14 cellular contexts compared by ENCODE assay signal in the genomic region with DNA sequence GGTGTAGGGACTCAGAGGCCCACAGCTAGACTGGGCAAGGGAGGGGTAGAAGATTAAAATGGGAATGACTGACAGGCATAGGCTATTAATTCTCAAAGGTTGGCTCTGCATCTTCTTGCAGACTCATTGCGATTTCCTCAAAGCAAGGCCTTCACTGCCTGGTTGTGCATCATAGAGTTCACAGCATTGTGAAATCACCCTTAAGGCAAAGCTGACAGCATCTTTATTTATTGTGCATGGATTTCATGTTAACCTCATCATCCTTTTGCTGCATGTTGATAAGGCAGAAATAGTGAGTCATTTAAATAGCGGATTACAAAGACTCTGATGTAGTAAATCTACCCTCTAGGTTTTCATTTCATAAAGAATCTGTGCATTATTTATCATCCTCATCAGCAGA. TPM values are rescaled to one million over a fixed set of nuclear protein-coding genes. Genes with fewer than 3 reads are reported as not detected.
DNase-seq lines count a peak whose midpoint lies in the region; ATAC-seq and TF ChIP-seq lines count a peak whose summit lies in the region.
"Had no signal": no experiment of that assay in that cellular context is flagged by ENCODE, and none has a peak within 500 bp of the region (broad histone marks: within the 10 kb centered on the region; RNA-seq: fewer than 3 reads in every experiment).

No MANE protein-coding gene starts in this region.

- no peak overlapping the region for H3K4me2 ChIP-seq in PC-3 (ENCODE audit: low read length)
- H3K4me2 ChIP-seq in OCI-LY7 (ENCODE audit: low read length): no peak overlapping the region

- H3K9me2 ChIP-seq in PC-3 (replicated peaks; ENCODE audit: low read length) (no peaks in the 10 kb centered on the region), OCI-LY7 (ENCODE audit: insufficient read depth, low read length) (no peaks in the 10 kb centered on the region)

- ATAC-seq in PC-3 (no peak), HG02759 (IDR thresholded peaks at IDR 0.05; ENCODE audit: unreplicated experiment) (no peak)
- ATAC-seq: activated T-cell treated with anti-CD3 and anti-CD28 coated beads, Interleukin-2, amount 50 U/mL, for 72 hours had no signal

- H3K79me2 ChIP-seq in PC-3 (ENCODE audit: low read length): no peaks in the 10 kb centered on the region
- H3K79me2 ChIP-seq in OCI-LY7 (ENCODE audit: insufficient read depth, low read depth, low read length): no peaks in the 10 kb centered on the region

- peaks cover 5% of the 10 kb centered on the region; the same call in 1 of the 2 replicates for H3K4me1 ChIP-seq in PC-3 (ENCODE audit: insufficient read depth, low read length)
- no peaks in the 10 kb centered on the region for H3K4me1 ChIP-seq in OCI-LY7 (ENCODE audit: insufficient read depth, low read length, poor library complexity, severe bottlenecking)

- H3K36me3 ChIP-seq in PC-3 (ENCODE audit: low read depth, low read length): no peaks in the 10 kb centered on the region
- H3K36me3 ChIP-seq in OCI-LY7 (ENCODE audit: insufficient read depth, low read length): no peaks in the 10 kb centered on the region
- H3K36me3 ChIP-seq: ovary, thyroid gland had no signal

- H3F3A ChIP-seq in PC-3 (ENCODE audit: low read length, unreplicated experiment): no peaks in the 10 kb centered on the region

- H3K27ac ChIP-seq in PC-3 (ENCODE audit: low read length) (no peak overlapping the region), epithelial cell of prostate (no peak overlapping the region), OCI-LY7 (ENCODE audit: low read depth, low read length, poor library complexity, severe bottlenecking) (no peak overlapping the region)
- H3K27ac ChIP-seq: ovary, thyroid gland had no signal

- intact Hi-C loops in PC-3 (cut with micrococcal nuclease) (no loop called here), OCI-LY7 (cut with micrococcal nuclease; ENCODE audit: unreplicated experiment) (no loop called here)

- H3K9me3 ChIP-seq in PC-3 (ENCODE audit: low read length): no peaks in the 10 kb centered on the region
- no peaks in the 10 kb centered on the region for H3K9me3 ChIP-seq in OCI-LY7 (ENCODE audit: low read length)
- H3K9me3 ChIP-seq: ovary, thyroid gland had no signal

- no peak overlapping the region for H3K9ac ChIP-seq in PC-3 (ENCODE audit: low read length)

- DNase-seq in NOMO-1 treated with DMSO at 0.1 percent for 48 hours (lab: John Stamatoyannopoulos, UW; ENCODE audit: unreplicated experiment) (peak; percentile 8), NOMO-1 (lab: John Stamatoyannopoulos, UW; ENCODE audit: unreplicated experiment in 2 of 2) (no peak), PC-3 (peak; percentile 44), epithelial cell of prostate (ENCODE audit: low read depth, low spot score) (peak; percentile 89), renal cortical epithelial cell (ENCODE audit: low read depth) (peak; percentile 77), OCI-LY7 (ENCODE audit: low spot score) (no peak)
- DNase-seq in stimulated activated CD4-positive, alpha-beta T cell treated with anti-CD3 and anti-CD28 coated beads, Interleukin-2, amount 100 ng/mL, for 24 hours: no peak
- DNase-seq: 8988T; activated T-cell treated with anti-CD3 and anti-CD28 coated beads, Interleukin-2, amount 50 U/mL, for 72 hours; endodermal cell; NCI-H2171; ovary; thyroid gland had no signal

- H3K4me3 ChIP-seq in PC-3 (ENCODE audit: low read length): no peak overlapping the region
- H3K4me3 ChIP-seq in OCI-LY7 (ENCODE audit: low read depth, low read length, poor library complexity, severe bottlenecking): no peak overlapping the region
- H3K4me3 ChIP-seq: ovary, thyroid gland had no signal

- TF ChIP-seq CTCF in PC-3 (conservative IDR thresholded peaks at IDR 0.05; ENCODE audit: low read depth, low read length): no peak
- TF ChIP-seq CTCF in OCI-LY7 (conservative IDR thresholded peaks at IDR 0.05; ENCODE audit: low read length): no peak

- no peaks in the 10 kb centered on the region for H3K27me3 ChIP-seq in PC-3 (ENCODE audit: low read length)
- H3K27me3 ChIP-seq: ovary, thyroid gland had no signal

- CTCF ChIA-PET in PC-3 (lab: Charles Lee) (no interaction called here), OCI-LY7 (lab: Charles Lee; ENCODE audit: unreplicated experiment) (no interaction called here)

- POLR2A ChIA-PET in PC-3 (lab: Charles Lee; ENCODE audit: unreplicated experiment): no interaction called here
- POLR2A ChIA-PET in OCI-LY7 (lab: Charles Lee): no interaction called here

- BruUV-seq in PC-3 (replicated peaks; lab: Mats Ljungman, UMichigan) (no TSS peak), OCI-LY7 (replicated peaks; lab: Mats Ljungman, UMichigan) (no TSS peak)

- no peak overlapping the region for H2AFZ ChIP-seq in PC-3 (ENCODE audit: low read length)
- H2AFZ ChIP-seq in OCI-LY7 (ENCODE audit: low read length): no peak overlapping the region

- no peaks in the 10 kb centered on the region for H4K20me1 ChIP-seq in PC-3 (ENCODE audit: low read length)
- H4K20me1 ChIP-seq in OCI-LY7 (ENCODE audit: insufficient read depth, low read length): no peaks in the 10 kb centered on the region

RNA-seq across cellular contexts. Expression of a gene that starts 13.6 kb away (rescaled TPM):
- total RNA-seq in PC-3 (2014; rRNA removed) (0.22 and 1.2 TPM in 2 replicates), renal cortical epithelial cell (1.0 and 20.4 TPM in 2 replicates), OCI-LY7 (2022) (0.20 TPM in 1 of 2 replicates, not detected in the other)
- total RNA-seq in OCI-LY7 (2014; rRNA removed; shearing (Covaris generic)): not detected in 2 replicates

Comparison
In these comparisons a context has a peak if more than half of its experiments do, and no peak if none do; other contexts are left out.
1. DNase-seq: peak in NOMO-1 treated with DMSO at 0.1 percent for 48 hours (single experiment), PC-3 (single experiment), epithelial cell of prostate (single experiment) and renal cortical epithelial cell (single experiment); none in NOMO-1 (0 of 2), stimulated activated CD4-positive, alpha-beta T cell treated with anti-CD3 and anti-CD28 coated beads, Interleukin-2, amount 100 ng/mL, for 24 hours (0 of 2) and OCI-LY7 (single experiment).